ENCODE assay signal across 12 cellular contexts in the genomic region with DNA sequence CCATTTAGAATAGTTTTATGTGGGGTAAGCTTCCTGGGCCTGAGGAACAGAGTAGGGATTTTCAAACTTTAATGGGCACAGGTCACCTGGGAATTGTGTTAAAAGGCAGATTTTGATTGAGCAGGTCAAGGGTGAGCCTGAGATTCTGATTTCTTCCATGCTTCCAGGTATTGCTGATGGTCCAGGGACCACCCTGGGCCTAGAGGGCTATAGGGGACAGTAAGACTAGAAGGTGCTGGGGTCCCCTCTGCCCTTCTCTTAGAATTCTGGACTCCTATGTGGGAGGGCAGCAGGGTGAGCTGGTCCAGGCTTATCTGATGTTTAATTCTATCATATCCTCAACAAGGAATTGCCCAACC. TPM values are rescaled to one million over a fixed set of nuclear protein-coding genes. Genes with fewer than 3 reads are reported as not detected.
DNase-seq lines count a peak whose midpoint lies in the region; TF ChIP-seq lines count a peak whose summit lies in the region.
"Had no signal": no experiment of that assay in that cellular context is flagged by ENCODE, and none has a peak within 500 bp of the region (broad histone marks: within the 10 kb centered on the region; RNA-seq: fewer than 3 reads in every experiment).

No MANE protein-coding gene starts in this region.

- H3K36me3 ChIP-seq in adipocyte (ENCODE audit: control insufficient read depth, insufficient read depth, low read length, severe bottlenecking) (peaks cover 8% of the 10 kb centered on the region), kidney epithelial cell (ENCODE audit: control insufficient read depth, insufficient read depth, low read length) (peaks cover 2% of the 10 kb centered on the region), skeletal muscle satellite cell (ENCODE audit: insufficient read depth, low read length) (peaks cover 6% of the 10 kb centered on the region)

- H3K27me3 ChIP-seq in H9 (ENCODE audit: insufficient read depth, low read length) (no peaks in the 10 kb centered on the region), adipocyte (replicated peaks; ENCODE audit: control insufficient read depth, insufficient read depth, low read length) (no peaks in the 10 kb centered on the region), kidney epithelial cell (ENCODE audit: control insufficient read depth, insufficient read depth, low read length) (no peaks in the 10 kb centered on the region), skeletal muscle satellite cell (ENCODE audit: control insufficient read depth, insufficient read depth, low read length) (no peaks in the 10 kb centered on the region)

- peaks cover 26% of the 10 kb centered on the region for H3K23me2 ChIP-seq in H9 (ENCODE audit: insufficient read length, low read depth, low read length, poor library complexity, severe bottlenecking)

- peaks cover 63 to 65% of the 10 kb centered on the region in 2 experiments for H3K4me1 Mint-ChIP-seq in H9

- H3K4me3 Mint-ChIP-seq in H9, result peak overlapping the region; percentile 72 to 90

- H3K23ac ChIP-seq in H9 (ENCODE audit: insufficient read length, low read depth, low read length), result no peak overlapping the region

- H3K27me3 Mint-ChIP-seq in H9 (ENCODE audit: low read depth), result no peaks in the 10 kb centered on the region; the same call in 1 of the 2 replicates

- no peaks in the 10 kb centered on the region for H4K20me1 ChIP-seq in H9 (ENCODE audit: control insufficient read depth, insufficient read depth, insufficient read length)

- peaks cover 22 to 52% (median 42%) of the 10 kb centered on the region in 3 experiments for H3K36me3 Mint-ChIP-seq in H9 (ENCODE audit: insufficient read depth in 1 of 3, low read depth in 3 of 3)

- no peak overlapping the region for H3K18ac ChIP-seq in H9 (ENCODE audit: insufficient read length, low read depth, low read length)

- no peak for DNase-seq in H9
- no peak for DNase-seq in adipocyte (ENCODE audit: low read depth)
- DNase-seq in kidney epithelial cell (ENCODE audit: low read depth), result no peak
- no peak for DNase-seq in iPS-NIHi11 (ENCODE audit: low spot score)
- no peak for DNase-seq in DMS153 treated with DMSO at 0.1 percent for 48 hours (lab: John Stamatoyannopoulos, UW; ENCODE audit: unreplicated experiment)
- DNase-seq in anterior cingulate cortex (lab: John Stamatoyannopoulos, UW), result no peak
- no peak for DNase-seq in NCI-H128 (lab: John Stamatoyannopoulos, UW; ENCODE audit: unreplicated experiment)
- DNase-seq: stimulated activated naive CD4-positive, alpha-beta T cell had no signal

- H4K5ac ChIP-seq in H9 (ENCODE audit: insufficient read length, low read depth, low read length), result no peak overlapping the region

- peak overlapping the region; percentile 42 for H3K4me2 ChIP-seq in H9 (ENCODE audit: insufficient read depth, insufficient read length, low read length)
- peak overlapping the region; percentile 90 for H3K4me2 ChIP-seq in skeletal muscle satellite cell (ENCODE audit: low read length)

- H3K56ac ChIP-seq in H9 (ENCODE audit: insufficient read length, low read depth, low read length), result no peak overlapping the region

- H2BK12ac ChIP-seq in H9 (ENCODE audit: insufficient read length, low read depth, low read length), result no peak overlapping the region

- peaks cover 7% of the 10 kb centered on the region for H3K79me1 ChIP-seq in H9 (ENCODE audit: insufficient read depth, low read depth, low read length, poor library complexity, severe bottlenecking)

- no peak overlapping the region for H2BK15ac ChIP-seq in H9 (ENCODE audit: low read depth, low read length)

- H2BK20ac ChIP-seq in H9 (ENCODE audit: low read depth, low read length, poor library complexity, severe bottlenecking), result no peak overlapping the region

- peaks cover 18% of the 10 kb centered on the region; the same call in 1 of the 2 replicates for H3K79me2 ChIP-seq in H9 (ENCODE audit: insufficient read depth, low read length)

- peak overlapping the region; percentile 86 for H3K4me3 ChIP-seq in adipocyte (ENCODE audit: low read length)
- H3K4me3 ChIP-seq in kidney epithelial cell (ENCODE audit: low read depth, low read length), result peak overlapping the region; percentile 62
- H3K4me3 ChIP-seq in skeletal muscle satellite cell (ENCODE audit: low read length), result no peak overlapping the region

- H3K4me1 ChIP-seq in H9 (ENCODE audit: insufficient read depth, low read length), result peaks cover 4% of the 10 kb centered on the region; the same call in 1 of the 2 replicates
- peaks cover 50% of the 10 kb centered on the region for H3K4me1 ChIP-seq in adipocyte (ENCODE audit: control insufficient read depth, insufficient read depth, low read length)
- H3K4me1 ChIP-seq in skeletal muscle satellite cell (ENCODE audit: control insufficient read depth, insufficient read depth, low read length), result peaks cover 46% of the 10 kb centered on the region

- H3K27ac Mint-ChIP-seq in H9, result peak overlapping the region; percentile 95 to 99 (median 98)

- no peak overlapping the region for H2BK5ac ChIP-seq in H9 (ENCODE audit: insufficient read length, low read length)

- H3T11ph ChIP-seq in H9 (ENCODE audit: low read length), result no peak overlapping the region

- no peak overlapping the region for H3K9ac ChIP-seq in H9 (ENCODE audit: extremely low read depth, insufficient read length, low read length)
- H3K9ac ChIP-seq in adipocyte (ENCODE audit: low read length), result peak overlapping the region; percentile 84
- H3K9ac ChIP-seq in skeletal muscle satellite cell (ENCODE audit: low read depth, low read length), result no peak overlapping the region

- no peak overlapping the region for H3K14ac ChIP-seq in H9 (ENCODE audit: insufficient read depth, low read length)

- no peaks in the 10 kb centered on the region for H3K9me3 Mint-ChIP-seq in H9

- H4K91ac ChIP-seq in H9 (ENCODE audit: insufficient read length, low read depth, low read length), result no peak overlapping the region

- H3K9me3 ChIP-seq in H9 (ENCODE audit: control insufficient read depth, low read depth, low read length) (no peaks in the 10 kb centered on the region), adipocyte (ENCODE audit: control insufficient read depth, low read length) (no peaks in the 10 kb centered on the region), skeletal muscle satellite cell (replicated peaks; ENCODE audit: low read length) (no peaks in the 10 kb centered on the region)

- no peak overlapping the region for H2AFZ ChIP-seq in H9 (ENCODE audit: low read length)

- no peak overlapping the region for H3K27ac ChIP-seq in H9 (ENCODE audit: insufficient read length, low read depth, low read length)

- H3K4ac ChIP-seq in H9 (ENCODE audit: low read depth, low read length), result no peak overlapping the region

- no peak overlapping the region for H2BK120ac ChIP-seq in H9 (ENCODE audit: low read depth, low read length, poor library complexity, severe bottlenecking)

- H4K8ac ChIP-seq in H9 (replicated peaks; ENCODE audit: insufficient read length, low read depth, low read length), result no peak overlapping the region

- TF ChIP-seq CTCF in H9 (conservative IDR thresholded peaks at IDR 0.05) (no peak), kidney epithelial cell (IDR thresholded peaks at IDR 0.05; ENCODE audit: insufficient read depth, low read length, poor library complexity, severe bottlenecking) (no peak)

- no peak overlapping the region for H2AK5ac ChIP-seq in H9 (ENCODE audit: insufficient read length, low read length)

RNA-seq across cellular contexts. Expression of gene DDR1, which starts 2.6 kb away (rescaled TPM):
- 254 and 258 TPM in 2 replicates for total RNA-seq in H9 (2021)
- total RNA-seq in kidney epithelial cell, result 171 and 173 TPM in 2 replicates
- 3.8 and 3.9 TPM in 2 replicates for total RNA-seq in skeletal muscle satellite cell (2012; rRNA removed)

RNA-seq across cellular contexts. Expression of gene GTF2H4, which starts 21.1 kb away (rescaled TPM):
- total RNA-seq in H9 (2021), result 58.2 and 60.8 TPM in 2 replicates
- 23.0 and 27.7 TPM in 2 replicates for total RNA-seq in kidney epithelial cell
- 6.3 and 7.0 TPM in 2 replicates for total RNA-seq in skeletal muscle satellite cell (2012; rRNA removed)

RNA-seq across cellular contexts. Expression of gene VARS2, which starts 27.2 kb away (rescaled TPM):
- total RNA-seq in H9 (2021), result 61.9 and 68.2 TPM in 2 replicates
- 34.7 and 37.7 TPM in 2 replicates for total RNA-seq in kidney epithelial cell
- total RNA-seq in skeletal muscle satellite cell (2012; rRNA removed), result 13.9 and 15.9 TPM in 2 replicates

RNA-seq across cellular contexts. Expression of gene SFTA2, which starts 45.1 kb away (rescaled TPM):
- not detected in 2 replicates for total RNA-seq in H9 (2021)
- total RNA-seq in kidney epithelial cell, result 1.0 TPM in 1 of 2 replicates, not detected in the other
- total RNA-seq in skeletal muscle satellite cell (2012; rRNA removed), result not detected in 2 replicates
- total RNA-seq: Daoy; dermis microvascular lymphatic vessel endothelial cell; T-helper 2 cell treated with Interferon-gamma antibody and Interleukin-4, amounts not matched to agents 100 ng/mL and 5 ng/mL, for 36 hours had no signal

RNA-seq across cellular contexts. Expression of gene MUCL3, which starts 53.9 kb away (rescaled TPM):
- total RNA-seq in H9 (2021) (0.15 and 0.20 TPM in 2 replicates), kidney epithelial cell (not detected in 2 replicates)
- not detected in 2 replicates for total RNA-seq in skeletal muscle satellite cell (2012; rRNA removed)
- total RNA-seq: Daoy; dermis microvascular lymphatic vessel endothelial cell; T-helper 2 cell treated with Interferon-gamma antibody and Interleukin-4, amounts not matched to agents 100 ng/mL and 5 ng/mL, for 36 hours had no signal
